In the genomic region with DNA sequence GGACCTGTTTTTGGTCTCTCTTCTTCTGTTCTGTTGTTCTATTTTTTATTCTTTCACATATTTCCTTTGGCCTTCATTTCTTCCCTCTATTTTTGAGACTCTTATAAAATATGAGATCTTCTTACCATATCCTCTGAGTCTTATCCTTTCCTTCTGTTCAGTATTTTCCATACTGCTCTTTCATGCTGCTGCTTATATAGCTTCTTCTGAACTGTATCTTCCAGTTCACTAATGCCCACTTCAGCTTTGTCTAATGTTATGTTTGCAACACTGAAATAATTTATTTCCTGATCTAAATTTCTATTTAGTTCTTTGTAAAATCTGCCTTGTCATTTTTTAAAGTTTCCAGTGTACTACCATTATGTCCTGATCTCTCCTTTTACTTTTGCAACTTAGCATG, we compare ENCODE assay signal across 34 cellular contexts.
"Had no signal": no experiment of that assay in that cellular context is flagged by ENCODE, and none has a peak within 500 bp of the region (broad histone marks: within the 10 kb centered on the region; RNA-seq: fewer than 3 reads in every experiment).

No MANE protein-coding gene starts in this region.

- H3K4me3 Mint-ChIP-seq: activated B cell treated with CpG ODN at 0.5 μM for 24 hours; activated CD8-positive, alpha-beta T cell treated with anti-CD3 and anti-CD28 coated beads for 36 hours; activated naive CD4-positive, alpha-beta T cell treated with anti-CD3 and anti-CD28 coated beads for 36 hours; activated naive CD8-positive, alpha-beta T cell treated with anti-CD3 and anti-CD28 coated beads, Interleukin-2, amount 10 ng/mL, durations not matched to agents 7 days and 5 days; activated T-helper 17 cell treated with anti-CD3 and anti-CD28 coated beads, Interleukin-2, amount 50 U/mL, for 72 hours; brain; dendritic cell treated with granulocyte-macrophage colony-stimulating factor and Interleukin-4, amounts not matched to agents 40 ng/mL and 50 ng/mL, for 4 days; endodermal cell; T-helper 17 cell; T-helper 2 cell treated with Interferon-gamma antibody and Interleukin-4, amounts not matched to agents 5 μg/mL and 100 μg/mL, for 36 hours had no signal

- H3K9me3 Mint-ChIP-seq: activated B cell treated with CpG ODN at 0.5 μM for 24 hours; activated CD8-positive, alpha-beta T cell treated with anti-CD3 and anti-CD28 coated beads for 36 hours; activated naive CD4-positive, alpha-beta T cell treated with anti-CD3 and anti-CD28 coated beads for 36 hours; activated naive CD4-positive, alpha-beta T cell treated with anti-CD3 and anti-CD28 coated beads, Interleukin-2, amount 50 U/mL, for 72 hours; activated naive CD8-positive, alpha-beta T cell treated with anti-CD3 and anti-CD28 coated beads, Interleukin-2, amount 10 ng/mL, durations not matched to agents 7 days and 5 days; activated T-helper 17 cell treated with anti-CD3 and anti-CD28 coated beads, Interleukin-2, amount 50 U/mL, for 72 hours; dendritic cell treated with granulocyte-macrophage colony-stimulating factor and Interleukin-4, amounts not matched to agents 40 ng/mL and 50 ng/mL, for 4 days; T-helper 2 cell treated with Interferon-gamma antibody and Interleukin-4, amounts not matched to agents 5 μg/mL and 100 μg/mL, for 36 hours had no signal

- ATAC-seq: activated CD4-positive, CD25-positive, alpha-beta regulatory T cell treated with anti-CD3 and anti-CD28 coated beads, Interleukin-2, amount 50 U/mL, for 24 hours; activated CD8-positive, alpha-beta T cell treated with anti-CD3 and anti-CD28 coated beads for 36 hours; activated naive CD4-positive, alpha-beta T cell treated with anti-CD3 and anti-CD28 coated beads, Interleukin-2, amount 50 U/mL, for 72 hours; activated T-helper 17 cell treated with anti-CD3 and anti-CD28 coated beads, Interleukin-2, amount 50 U/mL, for 72 hours; esophagus mucosa; T-helper 17 cell had no signal

- H3K36me3 ChIP-seq: ascending aorta, breast epithelium, cardiac muscle cell, WERI-Rb-1 had no signal

- H3K4me1 ChIP-seq: ascending aorta, breast epithelium had no signal

- H3K4me3 ChIP-seq: ascending aorta, breast epithelium, cardiac muscle cell, coronary artery, dorsolateral prefrontal cortex had no signal

- H3K27me3 ChIP-seq: ascending aorta, breast epithelium, cardiac muscle cell, dorsolateral prefrontal cortex had no signal

- H3K27ac ChIP-seq: ascending aorta, breast epithelium, cardiac muscle cell, coronary artery, dorsolateral prefrontal cortex, WERI-Rb-1 had no signal

- H3K27me3 Mint-ChIP-seq: activated B cell treated with CpG ODN at 0.5 μM for 24 hours; activated CD8-positive, alpha-beta T cell treated with anti-CD3 and anti-CD28 coated beads for 36 hours; activated naive CD8-positive, alpha-beta T cell treated with anti-CD3 and anti-CD28 coated beads, Interleukin-2, amount 10 ng/mL, durations not matched to agents 7 days and 5 days; activated T-helper 17 cell treated with anti-CD3 and anti-CD28 coated beads, Interleukin-2, amount 50 U/mL, for 72 hours; dendritic cell treated with granulocyte-macrophage colony-stimulating factor and Interleukin-4, amounts not matched to agents 40 ng/mL and 50 ng/mL, for 4 days; T-helper 17 cell had no signal

- H3K27ac Mint-ChIP-seq: activated B cell treated with CpG ODN at 0.5 μM for 24 hours; activated CD8-positive, alpha-beta T cell treated with anti-CD3 and anti-CD28 coated beads for 36 hours; activated naive CD4-positive, alpha-beta T cell treated with anti-CD3 and anti-CD28 coated beads for 36 hours; activated naive CD4-positive, alpha-beta T cell treated with anti-CD3 and anti-CD28 coated beads, Interleukin-2, amount 50 U/mL, for 72 hours; activated naive CD8-positive, alpha-beta T cell treated with anti-CD3 and anti-CD28 coated beads, Interleukin-2, amount 10 ng/mL, durations not matched to agents 7 days and 5 days; activated T-helper 17 cell treated with anti-CD3 and anti-CD28 coated beads, Interleukin-2, amount 50 U/mL, for 72 hours; brain; dendritic cell treated with granulocyte-macrophage colony-stimulating factor and Interleukin-4, amounts not matched to agents 40 ng/mL and 50 ng/mL, for 4 days; endodermal cell; T-helper 17 cell; T-helper 2 cell treated with Interferon-gamma antibody and Interleukin-4, amounts not matched to agents 5 μg/mL and 100 μg/mL, for 36 hours had no signal

- H3K9me3 ChIP-seq: ascending aorta, breast epithelium had no signal

- DNase-seq: activated B cell treated with CpG ODN at 0.5 μM for 24 hours; activated CD4-positive, alpha-beta T cell treated with anti-CD3 and anti-CD28 coated beads for 48 hours; activated CD4-positive, alpha-beta T cell treated with anti-CD3 and anti-CD28 coated beads, Interleukin-2, amount 50 U/mL, for 1 hour; activated CD4-positive, alpha-beta T cell treated with anti-CD3 and anti-CD28 coated beads, Interleukin-2, amount 50 U/mL, for 48 hours; activated CD8-positive, alpha-beta memory T cell treated with anti-CD3 and anti-CD28 coated beads for 24 hours; activated CD8-positive, alpha-beta T cell treated with anti-CD3 and anti-CD28 coated beads for 36 hours; activated effector memory CD4-positive, alpha-beta T cell treated with Interleukin-2 at 50 U/mL for 16 hours; activated gamma-delta T cell treated with Interleukin-2 at 50 U/mL for 16 hours; activated naive CD4-positive, alpha-beta T cell treated with anti-CD3 and anti-CD28 coated beads for 36 hours; activated naive CD8-positive, alpha-beta T cell treated with anti-CD3 and anti-CD28 coated beads, Interleukin-2, amount 10 ng/mL, durations not matched to agents 7 days and 5 days; activated T-cell treated with anti-CD3 and anti-CD28 coated beads, Interleukin-2, amount 50 U/mL, for 1 hour; activated T-cell treated with anti-CD3 and anti-CD28 coated beads, Interleukin-2, amount 50 U/mL, for 48 hours; central memory CD4-positive, alpha-beta T cell; dorsolateral prefrontal cortex; effector memory CD4-positive, alpha-beta T cell; endodermal cell; foreskin fibroblast; head of caudate nucleus; T-helper 1 cell; T-helper 17 cell; T1000; WERI-Rb-1 had no signal

- FAIRE-seq: frontal cortex had no signal
